Comparison of ENCODE assay signal across 21 cellular contexts in genomic region chr15:36914466-36914865, GRCh38.
DNase-seq lines count a peak whose midpoint lies in the region; ATAC-seq and TF ChIP-seq lines count a peak whose summit lies in the region.
"Had no signal": no experiment of that assay in that cellular context is flagged by ENCODE, and none has a peak within 500 bp of the region (broad histone marks: within the 10 kb centered on the region; RNA-seq: fewer than 3 reads in every experiment).

No MANE protein-coding gene starts in this region.

- 28 to 34% methylated on average over 4 of the region's 4 CpGs for WGBS in body of pancreas, 2 donors
- 46% methylated on average over 4 of the region's 4 CpGs for WGBS in prostate gland

- H3K36me3 ChIP-seq in body of pancreas (replicated peaks in 1 of 2; ENCODE audit: insufficient read depth in 1 of 2, low read depth in 2 of 2) (no peaks in the 10 kb centered on the region), prostate gland (no peaks in the 10 kb centered on the region), ascending aorta (no peaks in the 10 kb centered on the region)

- H3K4me3 ChIP-seq in body of pancreas, result no peak overlapping the region
- no peak overlapping the region for H3K4me3 ChIP-seq in prostate gland
- no peak overlapping the region for H3K4me3 ChIP-seq in ascending aorta

- H3K27me3 ChIP-seq in body of pancreas (no peaks in the 10 kb centered on the region), prostate gland (replicated peaks; ENCODE audit: insufficient read depth) (no peaks in the 10 kb centered on the region), ascending aorta (no peaks in the 10 kb centered on the region)

- TF ChIP-seq CTCF in body of pancreas (IDR thresholded peaks at IDR 0.05) (no peak), prostate gland (IDR thresholded peaks at IDR 0.05) (no peak), ascending aorta (IDR thresholded peaks at IDR 0.05) (no peak)

- intact Hi-C loops in body of pancreas (cut with DNase I) (no loop called here), left ventricle myocardium superior (cut with micrococcal nuclease) (no loop called here), prostate gland (cut with DNase I) (no loop called here), ascending aorta (cut with DNase I) (no loop called here)

- H3K27ac ChIP-seq in body of pancreas, result peak overlapping the region in 3 of 4 donors; percentile 9 to 58 (median 43)
- peak overlapping the region; percentile 2 to 53 for H3K27ac ChIP-seq in prostate gland
- peak overlapping the region in 1 of 2 donors; percentile 16 for H3K27ac ChIP-seq in ascending aorta

- peak; percentile 33 for DNase-seq in H4 (ENCODE audit: low spot score)
- no peak for DNase-seq in body of pancreas
- DNase-seq in left ventricle myocardium superior, result peak; percentile 54
- DNase-seq in prostate gland (ENCODE audit: low spot score), result no peak
- no peak for DNase-seq in ascending aorta (ENCODE audit: low spot score in 2 of 2)
- DNase-seq in GM19240 (ENCODE audit: insufficient read length, low spot score), result no peak
- no peak for DNase-seq in RKO (ENCODE audit: low spot score)
- DNase-seq: activated CD4-positive, CD25-positive, alpha-beta regulatory T cell; activated naive CD8-positive, alpha-beta T cell treated with anti-CD3 and anti-CD28 coated beads, Interleukin-2, amount 50 U/mL, for 24 hours; activated T-cell treated with anti-CD3 and anti-CD28 coated beads, Interleukin-2, amount 50 U/mL, for 48 hours; Calu3; GOT3; midbrain; naive B cell; NCI-H1092 treated with DMSO at 0.1 percent for 48 hours; NCI-H187; NCI-H524 treated with DMSO at 0.1 percent for 48 hours; PC-3; T-helper 17 cell had no signal

- H3K9me3 ChIP-seq in body of pancreas (no peaks in the 10 kb centered on the region), prostate gland (no peaks in the 10 kb centered on the region), ascending aorta (no peaks in the 10 kb centered on the region)

- peaks cover 37% of the 10 kb centered on the region for H3K4me1 ChIP-seq in body of pancreas
- H3K4me1 ChIP-seq in prostate gland (replicated peaks), result no peaks in the 10 kb centered on the region
- peaks cover 0 to 5% of the 10 kb centered on the region in 2 donors for H3K4me1 ChIP-seq in ascending aorta

- TF ChIP-seq POLR2A in body of pancreas (IDR thresholded peaks at IDR 0.05) (no peak), prostate gland (IDR thresholded peaks at IDR 0.05) (no peak)

- no peak for ATAC-seq in body of pancreas
- ATAC-seq in left ventricle myocardium superior, result peak; percentile 85
- no peak for ATAC-seq in GM18907 (IDR thresholded peaks at IDR 0.05; ENCODE audit: unreplicated experiment)
- ATAC-seq: activated naive CD8-positive, alpha-beta T cell treated with anti-CD3 and anti-CD28 coated beads, Interleukin-2, amount 50 U/mL, for 24 hours; PC-3; stimulated activated memory B cell treated with anti-CD40 and anti-IgM and Interleukin-4, amounts not matched to agents 10 μg/mL and 1 μg/mL and 100 μg/mL, for 72 hours; T-helper 17 cell had no signal

Comparison
In these comparisons a context has a peak if more than half of its experiments do, and no peak if none do; other contexts are left out.
1. DNase-seq: peak in H4 (single experiment) and left ventricle myocardium superior (single experiment); none in body of pancreas (0 of 4), prostate gland (single experiment), ascending aorta (0 of 2), GM19240 (single experiment) and RKO (single experiment).